Comparison of ENCODE assay signal across 26 cellular contexts in the genomic region with DNA sequence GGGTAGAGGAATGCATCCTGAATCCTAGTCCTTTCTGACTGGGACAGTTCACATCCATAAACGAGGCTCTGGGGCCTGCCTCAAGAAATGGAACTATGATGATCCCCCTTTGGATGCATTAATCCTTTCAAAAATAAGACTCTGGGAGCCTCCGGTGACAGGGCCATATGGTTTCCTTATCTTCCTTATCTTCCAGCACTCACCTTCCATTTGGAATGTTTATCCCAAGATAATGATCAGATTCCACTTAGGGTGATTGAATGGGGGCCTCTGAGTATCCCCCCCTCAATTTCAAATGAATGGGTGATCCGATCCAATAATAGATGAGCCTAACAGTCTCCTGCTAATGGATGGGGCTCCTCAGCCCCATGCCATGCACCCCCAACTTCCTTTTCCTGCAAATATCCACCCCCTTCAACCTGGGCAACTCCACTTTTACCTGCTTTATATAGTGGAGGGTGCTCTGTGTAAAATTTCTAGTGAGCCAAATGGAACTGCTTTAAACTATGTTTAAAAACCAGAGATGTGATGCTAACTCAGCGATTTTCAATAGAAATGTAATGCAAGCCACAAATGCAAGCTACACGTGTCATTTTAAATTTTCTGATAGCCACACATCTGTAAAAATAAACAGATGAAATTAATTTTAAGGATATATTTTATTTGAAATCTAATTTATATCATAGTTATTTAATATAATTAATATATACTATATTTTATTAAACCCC.
A peak's percentile ranks its signal among the peaks of the same experiment; 100 is the strongest.
DNase-seq lines count a peak whose midpoint lies in the region; ATAC-seq and TF ChIP-seq lines count a peak whose summit lies in the region.
"Had no signal": no experiment of that assay in that cellular context is flagged by ENCODE, and none has a peak within 500 bp of the region (broad histone marks: within the 10 kb centered on the region; RNA-seq: fewer than 3 reads in every experiment).

No MANE protein-coding gene starts in this region.

- intact Hi-C loops in breast epithelium (cut with DNase I; ENCODE audit: low total_unique reads): no loop called here
- intact Hi-C loops in MCF 10A (cut with micrococcal nuclease): no loop called here
- intact Hi-C loops in upper lobe of right lung (cut with DNase I): no loop called here

- peaks cover 14 to 43% of the 10 kb centered on the region in 2 donors for H3K4me1 ChIP-seq in breast epithelium
- no peaks in the 10 kb centered on the region for H3K4me1 ChIP-seq in endodermal cell (ENCODE audit: control insufficient read depth, insufficient read depth, low read length)
- peaks cover 19 to 59% of the 10 kb centered on the region in 2 donors for H3K4me1 ChIP-seq in muscle layer of duodenum (ENCODE audit: control insufficient read depth in 1 of 2, insufficient read depth in 2 of 2, low read length in 2 of 2)
- peaks cover 42% of the 10 kb centered on the region for H3K4me1 ChIP-seq in upper lobe of right lung

- ATAC-seq in upper lobe of right lung (no peak), HG02973 (IDR thresholded peaks at IDR 0.05; ENCODE audit: unreplicated experiment) (no peak)
- ATAC-seq: activated CD4-positive, alpha-beta T cell treated with anti-CD3 and anti-CD28 coated beads for 36 hours; GM12878; right cardiac atrium; stimulated activated memory B cell treated with anti-CD40 and anti-IgM and Interleukin-4, amounts not matched to agents 10 μg/mL and 1 μg/mL and 100 μg/mL, for 72 hours had no signal

- H3K4me3 Mint-ChIP-seq in MCF 10A (ENCODE audit: unreplicated experiment) (no peak overlapping the region), endodermal cell (no peak overlapping the region)
- H3K4me3 Mint-ChIP-seq in activated CD4-positive, alpha-beta memory T cell treated with anti-CD3 and anti-CD28 coated beads, Interleukin-2, amount 10 ng/mL, durations not matched to agents 7 days and 5 days: no peak overlapping the region
- H3K4me3 Mint-ChIP-seq: activated CD4-positive, alpha-beta T cell treated with anti-CD3 and anti-CD28 coated beads for 36 hours; activated naive CD8-positive, alpha-beta T cell treated with anti-CD3 and anti-CD28 coated beads for 36 hours; CD4-positive, alpha-beta memory T cell; central memory CD8-positive, alpha-beta T cell; stimulated activated memory B cell treated with anti-CD40 and anti-IgM and Interleukin-4, amounts not matched to agents 10 μg/mL and 1 μg/mL and 100 μg/mL, for 72 hours had no signal

- H3K27me3 ChIP-seq in breast epithelium (no peaks in the 10 kb centered on the region), endodermal cell (ENCODE audit: control insufficient read depth, insufficient read depth, low read length, poor library complexity, severe bottlenecking) (no peaks in the 10 kb centered on the region), muscle layer of duodenum (ENCODE audit: low read depth, low read length) (no peaks in the 10 kb centered on the region), upper lobe of right lung (no peaks in the 10 kb centered on the region)
- H3K27me3 ChIP-seq: Peyer's patch had no signal

- H3K27me3 Mint-ChIP-seq in MCF 10A (ENCODE audit: insufficient read depth, unreplicated experiment) (no peaks in the 10 kb centered on the region), endodermal cell (ENCODE audit: insufficient read depth) (peaks cover 5% of the 10 kb centered on the region)
- peaks cover 5% of the 10 kb centered on the region for H3K27me3 Mint-ChIP-seq in activated CD4-positive, alpha-beta memory T cell treated with anti-CD3 and anti-CD28 coated beads, Interleukin-2, amount 10 ng/mL, durations not matched to agents 7 days and 5 days
- H3K27me3 Mint-ChIP-seq: activated CD4-positive, alpha-beta T cell treated with anti-CD3 and anti-CD28 coated beads for 36 hours; activated naive CD8-positive, alpha-beta T cell treated with anti-CD3 and anti-CD28 coated beads for 36 hours; CD4-positive, alpha-beta memory T cell; central memory CD8-positive, alpha-beta T cell; stimulated activated memory B cell treated with anti-CD40 and anti-IgM and Interleukin-4, amounts not matched to agents 10 μg/mL and 1 μg/mL and 100 μg/mL, for 72 hours had no signal

- no peak for TF ChIP-seq CTCF in breast epithelium (IDR thresholded peaks at IDR 0.05)
- TF ChIP-seq CTCF in MCF 10A (IDR thresholded peaks at IDR 0.05; ENCODE audit: unreplicated experiment): no peak
- TF ChIP-seq CTCF in endodermal cell (conservative IDR thresholded peaks at IDR 0.05): no peak
- no peak for TF ChIP-seq CTCF in upper lobe of right lung (IDR thresholded peaks at IDR 0.05)

- POLR2A ChIA-PET in MCF 10A (lab: Yijun Ruan, JAX): interaction anchor here (0.6 to 1.3 kb wide), 3 partner anchors 8 to 28 kb away, joined by 3 read pairs; no protein-coding TSS in a partner anchor
- POLR2A ChIA-PET in activated CD4-positive, alpha-beta memory T cell treated with anti-CD3 and anti-CD28 coated beads, Interleukin-2, amount 10 ng/mL, durations not matched to agents 7 days and 5 days (lab: Charles Lee): no interaction called here

- H3K9me3 Mint-ChIP-seq in MCF 10A (ENCODE audit: unreplicated experiment) (no peaks in the 10 kb centered on the region), endodermal cell (no peaks in the 10 kb centered on the region)
- no peaks in the 10 kb centered on the region for H3K9me3 Mint-ChIP-seq in activated CD4-positive, alpha-beta memory T cell treated with anti-CD3 and anti-CD28 coated beads, Interleukin-2, amount 10 ng/mL, durations not matched to agents 7 days and 5 days
- H3K9me3 Mint-ChIP-seq: activated naive CD8-positive, alpha-beta T cell treated with anti-CD3 and anti-CD28 coated beads for 36 hours; CD4-positive, alpha-beta memory T cell; central memory CD8-positive, alpha-beta T cell; stimulated activated memory B cell treated with anti-CD40 and anti-IgM and Interleukin-4, amounts not matched to agents 10 μg/mL and 1 μg/mL and 100 μg/mL, for 72 hours had no signal

- H3K9me3 ChIP-seq in breast epithelium (no peaks in the 10 kb centered on the region), endodermal cell (ENCODE audit: control insufficient read depth, low read length) (no peaks in the 10 kb centered on the region), muscle layer of duodenum (ENCODE audit: control insufficient read depth in 1 of 2, low read length in 2 of 2) (no peaks in the 10 kb centered on the region), upper lobe of right lung (no peaks in the 10 kb centered on the region)
- H3K9me3 ChIP-seq: Peyer's patch had no signal

- H3K4me1 Mint-ChIP-seq in MCF 10A (ENCODE audit: insufficient read depth, unreplicated experiment): peaks cover 7% of the 10 kb centered on the region
- H3K4me1 Mint-ChIP-seq in endodermal cell: peaks cover 17% of the 10 kb centered on the region
- no peaks in the 10 kb centered on the region for H3K4me1 Mint-ChIP-seq in activated CD4-positive, alpha-beta memory T cell treated with anti-CD3 and anti-CD28 coated beads, Interleukin-2, amount 10 ng/mL, durations not matched to agents 7 days and 5 days
- H3K4me1 Mint-ChIP-seq: activated CD4-positive, alpha-beta T cell treated with anti-CD3 and anti-CD28 coated beads for 36 hours; CD4-positive, alpha-beta memory T cell; central memory CD8-positive, alpha-beta T cell had no signal

- no peak overlapping the region for H3K4me3 ChIP-seq in breast epithelium
- H3K4me3 ChIP-seq in endodermal cell (ENCODE audit: low read length): no peak overlapping the region
- H3K4me3 ChIP-seq in muscle layer of duodenum (ENCODE audit: low read depth in 1 of 2, low read length in 2 of 2): no peak overlapping the region
- no peak overlapping the region for H3K4me3 ChIP-seq in upper lobe of right lung
- H3K4me3 ChIP-seq: GM12878, Peyer's patch had no signal

- no peaks in the 10 kb centered on the region for H3K36me3 Mint-ChIP-seq in MCF 10A (ENCODE audit: insufficient read depth, unreplicated experiment)
- no peaks in the 10 kb centered on the region for H3K36me3 Mint-ChIP-seq in endodermal cell (ENCODE audit: low read depth)
- no peaks in the 10 kb centered on the region for H3K36me3 Mint-ChIP-seq in activated CD4-positive, alpha-beta memory T cell treated with anti-CD3 and anti-CD28 coated beads, Interleukin-2, amount 10 ng/mL, durations not matched to agents 7 days and 5 days (ENCODE audit: low read depth)
- H3K36me3 Mint-ChIP-seq: activated naive CD8-positive, alpha-beta T cell treated with anti-CD3 and anti-CD28 coated beads for 36 hours; CD4-positive, alpha-beta memory T cell; stimulated activated memory B cell treated with anti-CD40 and anti-IgM and Interleukin-4, amounts not matched to agents 10 μg/mL and 1 μg/mL and 100 μg/mL, for 72 hours had no signal

- H3K27ac Mint-ChIP-seq in MCF 10A (ENCODE audit: low read depth, unreplicated experiment) (no peak overlapping the region), endodermal cell (no peak overlapping the region)
- no peak overlapping the region for H3K27ac Mint-ChIP-seq in activated CD4-positive, alpha-beta memory T cell treated with anti-CD3 and anti-CD28 coated beads, Interleukin-2, amount 10 ng/mL, durations not matched to agents 7 days and 5 days
- H3K27ac Mint-ChIP-seq: activated CD4-positive, alpha-beta T cell treated with anti-CD3 and anti-CD28 coated beads for 36 hours; activated naive CD8-positive, alpha-beta T cell treated with anti-CD3 and anti-CD28 coated beads for 36 hours; CD4-positive, alpha-beta memory T cell; stimulated activated memory B cell treated with anti-CD40 and anti-IgM and Interleukin-4, amounts not matched to agents 10 μg/mL and 1 μg/mL and 100 μg/mL, for 72 hours had no signal

- CTCF ChIA-PET in MCF 10A (lab: Yijun Ruan, JAX): no interaction called here
- CTCF ChIA-PET in activated CD4-positive, alpha-beta memory T cell treated with anti-CD3 and anti-CD28 coated beads, Interleukin-2, amount 10 ng/mL, durations not matched to agents 7 days and 5 days (lab: Charles Lee): no interaction called here

- H3K27ac ChIP-seq in breast epithelium (peak overlapping the region; percentile 92 to 95), endodermal cell (ENCODE audit: low read depth, low read length) (no peak overlapping the region), muscle layer of duodenum (ENCODE audit: low read length) (peak overlapping the region; percentile 27), upper lobe of right lung (peak overlapping the region; percentile 32)

- BruUV-seq in MCF 10A (replicated peaks; lab: Mats Ljungman, UMichigan): no TSS peak

- no peak for TF ChIP-seq POLR2A in breast epithelium (IDR thresholded peaks at IDR 0.05)

- DNase-seq in breast epithelium (ENCODE audit: low spot score in 2 of 2): no peak
- DNase-seq in MCF 10A (ENCODE audit: unreplicated experiment): no peak
- DNase-seq in endodermal cell: peak; percentile 16
- peak; percentile 9 for DNase-seq in upper lobe of right lung
- no peak for DNase-seq in activated CD4-positive, alpha-beta memory T cell treated with anti-CD3 and anti-CD28 coated beads, Interleukin-2, amount 10 ng/mL, durations not matched to agents 7 days and 5 days
- no peak for DNase-seq in UCSD-AML1 (lab: John Stamatoyannopoulos, UW; ENCODE audit: unreplicated experiment)
- DNase-seq: 8988T; activated CD4-positive, alpha-beta T cell treated with anti-CD3 and anti-CD28 coated beads for 36 hours; activated effector memory CD4-positive, alpha-beta T cell treated with anti-CD3 and anti-CD28 coated beads, Interleukin-2, amount 50 U/mL, for 16 hours; activated naive CD8-positive, alpha-beta T cell treated with anti-CD3 and anti-CD28 coated beads for 36 hours; activated T-cell treated with anti-CD3 and anti-CD28 coated beads, Interleukin-2, amount 50 U/mL, for 1 hour; CD4-positive, alpha-beta memory T cell; dermis blood vessel endothelial cell; NCI-H1105 treated with DMSO at 0.1 percent for 48 hours; NCI-H1930; NCI-H69; right cardiac atrium; stimulated activated CD4-positive, alpha-beta T cell treated with anti-CD3 and anti-CD28 coated beads, Interleukin-12 subunit alpha, Interleukin-12 subunit beta, amount 100 ng/mL, for 4 hours; stimulated activated CD4-positive, alpha-beta T cell treated with anti-CD3 and anti-CD28 coated beads, Interleukin-4, amount 100 ng/mL, for 4 hours; substantia nigra had no signal

- H3K36me3 ChIP-seq in breast epithelium (no peaks in the 10 kb centered on the region), endodermal cell (ENCODE audit: control insufficient read depth, insufficient read depth, low read length) (no peaks in the 10 kb centered on the region), muscle layer of duodenum (ENCODE audit: control insufficient read depth in 1 of 2, insufficient read depth in 2 of 2, low read length in 2 of 2) (no peaks in the 10 kb centered on the region), upper lobe of right lung (no peaks in the 10 kb centered on the region)
- H3K36me3 ChIP-seq: Peyer's patch had no signal

- H3K9ac ChIP-seq in endodermal cell (ENCODE audit: extremely low read depth, low read length, poor library complexity, severe bottlenecking): no peak overlapping the region

- WGBS in endodermal cell (ENCODE audit: insufficient coverage in 1 of 2, insufficient read length in 1 of 2), 2 experiments: 90 to 95% methylated on average over 2 to 4 of the region's 5 CpGs

Comparison
In these comparisons a context has a peak if more than half of its experiments do, and no peak if none do; other contexts are left out.
1. DNase-seq: peak in endodermal cell (single experiment) and upper lobe of right lung (single experiment); none in breast epithelium (0 of 2), MCF 10A (single experiment), activated CD4-positive, alpha-beta memory T cell treated with anti-CD3 and anti-CD28 coated beads, Interleukin-2, amount 10 ng/mL, durations not matched to agents 7 days and 5 days (single experiment) and UCSD-AML1 (single experiment).